In genomic region chr10:110576220-110576619, GRCh38 we compare ENCODE assay signal across 14 cellular contexts. TPM values are rescaled to one million over a fixed set of nuclear protein-coding genes. Genes with fewer than 3 reads are reported as not detected.
DNase-seq lines count a peak whose midpoint lies in the region; ATAC-seq and TF ChIP-seq lines count a peak whose summit lies in the region.
"Had no signal": no experiment of that assay in that cellular context is flagged by ENCODE, and none has a peak within 500 bp of the region (broad histone marks: within the 10 kb centered on the region; RNA-seq: fewer than 3 reads in every experiment).

No MANE protein-coding gene starts in this region.

- no peaks in the 10 kb centered on the region for H4K20me1 ChIP-seq in osteoblast (ENCODE audit: insufficient read depth, low read length)

- H3K4me1 ChIP-seq in osteoblast (ENCODE audit: insufficient read depth, low read length) (peaks cover 12% of the 10 kb centered on the region), gastrocnemius medialis (peaks cover 12 to 18% of the 10 kb centered on the region in 2 donors)

- peaks cover 33% of the 10 kb centered on the region for H3K79me2 ChIP-seq in osteoblast (ENCODE audit: insufficient read depth, low read length)

- H3K36me3 Mint-ChIP-seq in activated CD4-positive, alpha-beta T cell treated with anti-CD3 and anti-CD28 coated beads for 36 hours (ENCODE audit: low read depth) = peaks cover 55% of the 10 kb centered on the region
- H3K36me3 Mint-ChIP-seq in activated T-helper 1 cell treated with anti-CD3 and anti-CD28 coated beads, Interleukin-12 subunit alpha, Interleukin-12 subunit beta, Interleukin-2, Interleukin-4 antibody, amounts not matched to agents 30 ng/mL and 10 ng/mL and 1 ng/mL, durations not matched to agents 14 hours and 24 hours and 36 hours (ENCODE audit: low read depth) = peaks cover 32% of the 10 kb centered on the region

- intact Hi-C loops in activated CD4-positive, alpha-beta T cell treated with anti-CD3 and anti-CD28 coated beads for 36 hours (cut with DNase I, micrococcal nuclease) = no loop called here
- intact Hi-C loops in gastrocnemius medialis (cut with DNase I; ENCODE audit: low total_unique reads) = no loop called here
- intact Hi-C loops in activated T-helper 1 cell treated with anti-CD3 and anti-CD28 coated beads, Interleukin-12 subunit alpha, Interleukin-12 subunit beta, Interleukin-2, Interleukin-4 antibody, amounts not matched to agents 30 ng/mL and 10 ng/mL and 1 ng/mL, durations not matched to agents 14 hours and 24 hours and 36 hours (cut with micrococcal nuclease) = no loop called here

- H3K36me3 ChIP-seq in osteoblast (ENCODE audit: insufficient read depth, low read length) = peaks cover 33% of the 10 kb centered on the region
- peaks cover 0 to 42% of the 10 kb centered on the region in 2 donors for H3K36me3 ChIP-seq in gastrocnemius medialis

- TF ChIP-seq CTCF in osteoblast (IDR thresholded peaks at IDR 0.05; ENCODE audit: extremely low read depth, low read depth, low read length) (no peak), gastrocnemius medialis (IDR thresholded peaks at IDR 0.05 in 4 of 5, conservative IDR thresholded peaks at IDR 0.05 in 1 of 5) (no peak)

- POLR2A ChIA-PET in activated CD4-positive, alpha-beta T cell treated with anti-CD3 and anti-CD28 coated beads for 36 hours (lab: Charles Lee) = no interaction called here

- H3K27me3 ChIP-seq in osteoblast (ENCODE audit: insufficient read depth, low read length) (no peaks in the 10 kb centered on the region), gastrocnemius medialis (no peaks in the 10 kb centered on the region)
- H3K27me3 ChIP-seq: neural progenitor cell, upper lobe of left lung had no signal

- DNase-seq in activated CD4-positive, alpha-beta T cell treated with anti-CD3 and anti-CD28 coated beads for 36 hours = no peak
- no peak for DNase-seq in activated CD4-positive, alpha-beta T cell treated with anti-CD3 and anti-CD28 coated beads, Interleukin-2, amount 50 U/mL, for 4 hours
- DNase-seq in NCI-H226 (peak; percentile 9), dermis microvascular lymphatic vessel endothelial cell (ENCODE audit: low read depth in 2 of 2) (peak; percentile 72 to 74), osteoblast (ENCODE audit: insufficient read length, low spot score, missing footprints) (no peak), gastrocnemius medialis (no peak)
- DNase-seq in activated T-helper 1 cell treated with anti-CD3 and anti-CD28 coated beads, Interleukin-12 subunit alpha, Interleukin-12 subunit beta, Interleukin-2, Interleukin-4 antibody, amounts not matched to agents 30 ng/mL and 10 ng/mL and 1 ng/mL, durations not matched to agents 14 hours and 24 hours and 36 hours (ENCODE audit: low spot score) = no peak
- DNase-seq in stimulated activated CD4-positive, alpha-beta T cell treated with anti-CD3 and anti-CD28 coated beads, Interleukin-4, amount 100 ng/mL, for 4 hours = no peak
- DNase-seq: effector CD8-positive, alpha-beta T cell; hippocampal formation; MV-4-11; NCI-H345; upper lobe of left lung had no signal

- no peak for TF ChIP-seq POLR2A in gastrocnemius medialis (IDR thresholded peaks at IDR 0.05)

- peak overlapping the region; percentile 68 for H3K27ac Mint-ChIP-seq in activated CD4-positive, alpha-beta T cell treated with anti-CD3 and anti-CD28 coated beads for 36 hours
- no peak overlapping the region for H3K27ac Mint-ChIP-seq in activated T-helper 1 cell treated with anti-CD3 and anti-CD28 coated beads, Interleukin-12 subunit alpha, Interleukin-12 subunit beta, Interleukin-2, Interleukin-4 antibody, amounts not matched to agents 30 ng/mL and 10 ng/mL and 1 ng/mL, durations not matched to agents 14 hours and 24 hours and 36 hours
- H3K27ac Mint-ChIP-seq: neural progenitor cell had no signal

- no peak overlapping the region for H3K4me3 Mint-ChIP-seq in activated CD4-positive, alpha-beta T cell treated with anti-CD3 and anti-CD28 coated beads for 36 hours
- H3K4me3 Mint-ChIP-seq in activated T-helper 1 cell treated with anti-CD3 and anti-CD28 coated beads, Interleukin-12 subunit alpha, Interleukin-12 subunit beta, Interleukin-2, Interleukin-4 antibody, amounts not matched to agents 30 ng/mL and 10 ng/mL and 1 ng/mL, durations not matched to agents 14 hours and 24 hours and 36 hours = no peak overlapping the region
- H3K4me3 Mint-ChIP-seq: neural progenitor cell had no signal

- peaks cover 39% of the 10 kb centered on the region for H3K4me1 Mint-ChIP-seq in activated CD4-positive, alpha-beta T cell treated with anti-CD3 and anti-CD28 coated beads for 36 hours
- H3K4me1 Mint-ChIP-seq in activated T-helper 1 cell treated with anti-CD3 and anti-CD28 coated beads, Interleukin-12 subunit alpha, Interleukin-12 subunit beta, Interleukin-2, Interleukin-4 antibody, amounts not matched to agents 30 ng/mL and 10 ng/mL and 1 ng/mL, durations not matched to agents 14 hours and 24 hours and 36 hours (ENCODE audit: low read depth) = peaks cover 39% of the 10 kb centered on the region

- no peaks in the 10 kb centered on the region for H3K9me3 Mint-ChIP-seq in activated CD4-positive, alpha-beta T cell treated with anti-CD3 and anti-CD28 coated beads for 36 hours (ENCODE audit: low read depth)
- no peaks in the 10 kb centered on the region for H3K9me3 Mint-ChIP-seq in activated T-helper 1 cell treated with anti-CD3 and anti-CD28 coated beads, Interleukin-12 subunit alpha, Interleukin-12 subunit beta, Interleukin-2, Interleukin-4 antibody, amounts not matched to agents 30 ng/mL and 10 ng/mL and 1 ng/mL, durations not matched to agents 14 hours and 24 hours and 36 hours
- H3K9me3 Mint-ChIP-seq: neural progenitor cell had no signal

- no peak overlapping the region for H2AFZ ChIP-seq in osteoblast (ENCODE audit: low read length)
- H2AFZ ChIP-seq: neural progenitor cell had no signal

- H3K4me3 ChIP-seq in osteoblast (ENCODE audit: insufficient read depth, low read length) (no peak overlapping the region), gastrocnemius medialis (no peak overlapping the region)
- H3K4me3 ChIP-seq: neural progenitor cell, upper lobe of left lung had no signal

- H3K9me3 ChIP-seq in osteoblast (ENCODE audit: low read depth, low read length) (no peaks in the 10 kb centered on the region), gastrocnemius medialis (no peaks in the 10 kb centered on the region)
- H3K9me3 ChIP-seq: upper lobe of left lung had no signal

- peak overlapping the region; percentile 61 for H3K27ac ChIP-seq in osteoblast (ENCODE audit: low read depth, low read length)
- no peak overlapping the region for H3K27ac ChIP-seq in gastrocnemius medialis
- H3K27ac ChIP-seq: neural progenitor cell, upper lobe of left lung had no signal

- peak overlapping the region; percentile 19 for H3K4me2 ChIP-seq in osteoblast (ENCODE audit: insufficient read depth, low read length)
- H3K4me2 ChIP-seq: neural progenitor cell had no signal

- CTCF ChIA-PET in activated CD4-positive, alpha-beta T cell treated with anti-CD3 and anti-CD28 coated beads for 36 hours (lab: Charles Lee) = interaction anchor here (0.6 kb wide), 1 partner anchor 25 kb away, joined by 3 read pairs; no protein-coding TSS in a partner anchor

- in situ Hi-C loops in gastrocnemius medialis (cut with MboI; ENCODE audit: low sequenced_read_pairs in 4 of 4) = no loop called here

- no peaks in the 10 kb centered on the region for H3K27me3 Mint-ChIP-seq in activated CD4-positive, alpha-beta T cell treated with anti-CD3 and anti-CD28 coated beads for 36 hours
- H3K27me3 Mint-ChIP-seq in activated T-helper 1 cell treated with anti-CD3 and anti-CD28 coated beads, Interleukin-12 subunit alpha, Interleukin-12 subunit beta, Interleukin-2, Interleukin-4 antibody, amounts not matched to agents 30 ng/mL and 10 ng/mL and 1 ng/mL, durations not matched to agents 14 hours and 24 hours and 36 hours (ENCODE audit: insufficient read depth) = no peaks in the 10 kb centered on the region

- peak; percentile 23 for ATAC-seq in activated CD4-positive, alpha-beta T cell treated with anti-CD3 and anti-CD28 coated beads for 36 hours
- no peak for ATAC-seq in gastrocnemius medialis

RNA-seq across cellular contexts. Expression of gene SMC3, which starts 8.7 kb away (rescaled TPM):
- 10 to 100 TPM; 76.8 to 83.5 TPM for total RNA-seq in activated CD4-positive, alpha-beta T cell treated with anti-CD3 and anti-CD28 coated beads for 36 hours
- total RNA-seq in dermis microvascular lymphatic vessel endothelial cell (16.3 and 18.4 TPM in 2 replicates), osteoblast (20.0 and 20.3 TPM in 2 replicates), gastrocnemius medialis (10 to 100 TPM; 19.5 to 25.9 (median 21.9) TPM)
- total RNA-seq in activated T-helper 1 cell treated with anti-CD3 and anti-CD28 coated beads, Interleukin-12 subunit alpha, Interleukin-12 subunit beta, Interleukin-2, Interleukin-4 antibody, amounts not matched to agents 30 ng/mL and 10 ng/mL and 1 ng/mL, durations not matched to agents 14 hours and 24 hours and 36 hours = 74.5 and 77.9 TPM in 2 replicates

Comparison
In these comparisons a context has a peak if more than half of its experiments do, and no peak if none do; other contexts are left out.
1. DNase-seq: peak in NCI-H226 (single experiment) and dermis microvascular lymphatic vessel endothelial cell (2 of 2); none in activated CD4-positive, alpha-beta T cell treated with anti-CD3 and anti-CD28 coated beads for 36 hours (single experiment), activated CD4-positive, alpha-beta T cell treated with anti-CD3 and anti-CD28 coated beads, Interleukin-2, amount 50 U/mL, for 4 hours (0 of 2), osteoblast (single experiment), gastrocnemius medialis (0 of 2), activated T-helper 1 cell treated with anti-CD3 and anti-CD28 coated beads, Interleukin-12 subunit alpha, Interleukin-12 subunit beta, Interleukin-2, Interleukin-4 antibody, amounts not matched to agents 30 ng/mL and 10 ng/mL and 1 ng/mL, durations not matched to agents 14 hours and 24 hours and 36 hours (single experiment) and stimulated activated CD4-positive, alpha-beta T cell treated with anti-CD3 and anti-CD28 coated beads, Interleukin-4, amount 100 ng/mL, for 4 hours (0 of 2).